15 cellular contexts compared by ENCODE assay signal in genomic region chr15:28002867-28003266, GRCh38.
DNase-seq lines count a peak whose midpoint lies in the region; TF ChIP-seq lines count a peak whose summit lies in the region.
"Had no signal": no experiment of that assay in that cellular context is flagged by ENCODE, and none has a peak within 500 bp of the region (broad histone marks: within the 10 kb centered on the region; RNA-seq: fewer than 3 reads in every experiment).

No MANE protein-coding gene starts in this region.

- no peak overlapping the region for H3K27ac ChIP-seq in esophagus muscularis mucosa (replicated peaks in 1 of 4)
- H3K27ac ChIP-seq: BLaER1, GM23248 had no signal

- no peaks in the 10 kb centered on the region for H3K36me3 Mint-ChIP-seq in osteocyte (ENCODE audit: unreplicated experiment)
- H3K36me3 Mint-ChIP-seq: CD14-positive monocyte; CD4-positive, alpha-beta memory T cell had no signal

- intact Hi-C loops in esophagus muscularis mucosa (cut with DNase I), result no loop called here

- TF ChIP-seq CTCF in esophagus muscularis mucosa (IDR thresholded peaks at IDR 0.05) (no peak), osteocyte (IDR thresholded peaks at IDR 0.05) (no peak)

- no peaks in the 10 kb centered on the region for H3K4me1 Mint-ChIP-seq in osteocyte (ENCODE audit: unreplicated experiment)
- H3K4me1 Mint-ChIP-seq: CD14-positive monocyte; CD4-positive, alpha-beta memory T cell had no signal

- no peaks in the 10 kb centered on the region for H3K27me3 ChIP-seq in esophagus muscularis mucosa
- H3K27me3 ChIP-seq: BLaER1 had no signal

- no peaks in the 10 kb centered on the region for H3K36me3 ChIP-seq in esophagus muscularis mucosa
- H3K36me3 ChIP-seq: BLaER1, HAP-1 had no signal

- H3K4me3 ChIP-seq in esophagus muscularis mucosa, result no peak overlapping the region
- H3K4me3 ChIP-seq: BLaER1, GM23248, HAP-1 had no signal

- H3K4me3 Mint-ChIP-seq in osteocyte (ENCODE audit: unreplicated experiment), result no peak overlapping the region
- H3K4me3 Mint-ChIP-seq: CD14-positive monocyte; CD4-positive, alpha-beta memory T cell had no signal

- no peaks in the 10 kb centered on the region for H3K4me1 ChIP-seq in esophagus muscularis mucosa
- H3K4me1 ChIP-seq: HAP-1 had no signal

- peak; percentile 20 for DNase-seq in D341Med (ENCODE audit: low spot score)
- DNase-seq in esophagus muscularis mucosa (ENCODE audit: extremely low spot score), result peak; percentile 90
- DNase-seq in mesenteric fat pad (ENCODE audit: low spot score), result peak; percentile 73
- DNase-seq in osteocyte (ENCODE audit: extremely low spot score, unreplicated experiment), result peak; percentile 78
- no peak for DNase-seq in EL
- DNase-seq in DMS153 treated with DMSO at 0.1 percent for 48 hours (lab: John Stamatoyannopoulos, UW; ENCODE audit: unreplicated experiment), result no peak
- DNase-seq in activated CD4-positive, CD25-positive, alpha-beta regulatory T cell treated with anti-CD3 and anti-CD28 coated beads, Interleukin-2, amount 50 U/mL, for 72 hours, result no peak
- DNase-seq: 8988T; CD4-positive, alpha-beta memory T cell; DMS53; DND-41; GM23248 had no signal

- H3K27me3 Mint-ChIP-seq in osteocyte (ENCODE audit: unreplicated experiment), result no peaks in the 10 kb centered on the region

- no peak for TF ChIP-seq EP300 in esophagus muscularis mucosa (IDR thresholded peaks at IDR 0.05)

- no peak for TF ChIP-seq POLR2A in esophagus muscularis mucosa (IDR thresholded peaks at IDR 0.05; ENCODE audit: low read depth)

- H3K27ac Mint-ChIP-seq in osteocyte (ENCODE audit: unreplicated experiment), result no peak overlapping the region
- H3K27ac Mint-ChIP-seq: CD14-positive monocyte; CD4-positive, alpha-beta memory T cell had no signal

- no peaks in the 10 kb centered on the region for H3K9me3 Mint-ChIP-seq in osteocyte (ENCODE audit: unreplicated experiment)

- H3K9me3 ChIP-seq in esophagus muscularis mucosa, result no peaks in the 10 kb centered on the region
- H3K9me3 ChIP-seq: HAP-1 had no signal

- 87% methylated on average over 10 of the region's 10 CpGs for WGBS in esophagus muscularis mucosa

Comparison
In these comparisons a context has a peak if more than half of its experiments do, and no peak if none do; other contexts are left out.
1. DNase-seq: peak in D341Med (single experiment), esophagus muscularis mucosa (single experiment), mesenteric fat pad (single experiment) and osteocyte (single experiment); none in EL (single experiment), DMS153 treated with DMSO at 0.1 percent for 48 hours (single experiment) and activated CD4-positive, CD25-positive, alpha-beta regulatory T cell treated with anti-CD3 and anti-CD28 coated beads, Interleukin-2, amount 50 U/mL, for 72 hours (single experiment).